8 cellular contexts compared by ENCODE assay signal in genomic region chr5:10145922-10146321, GRCh38.
DNase-seq lines count a peak whose midpoint lies in the region; ATAC-seq and TF ChIP-seq lines count a peak whose summit lies in the region.

No MANE protein-coding gene starts in this region.

- ATAC-seq in activated naive CD4-positive, alpha-beta T cell treated with anti-CD3 and anti-CD28 coated beads, Interleukin-2, amount 50 U/mL, for 72 hours: no peak

- peak; percentile 27 for TF ChIP-seq CTCF in HFF-Myc (IDR thresholded peaks at IDR 0.05; ENCODE audit: low read depth, low read length, missing control alignments)

- no peaks in the 10 kb centered on the region for H3K36me3 Mint-ChIP-seq in activated naive CD4-positive, alpha-beta T cell treated with anti-CD3 and anti-CD28 coated beads, Interleukin-2, amount 50 U/mL, for 72 hours

- no peaks in the 10 kb centered on the region for H3K9me3 Mint-ChIP-seq in activated naive CD4-positive, alpha-beta T cell treated with anti-CD3 and anti-CD28 coated beads, Interleukin-2, amount 50 U/mL, for 72 hours

- no peak overlapping the region for H3K27ac Mint-ChIP-seq in activated naive CD4-positive, alpha-beta T cell treated with anti-CD3 and anti-CD28 coated beads, Interleukin-2, amount 50 U/mL, for 72 hours

- no peak overlapping the region for H3K4me3 ChIP-seq in HFF-Myc (replicated peaks; ENCODE audit: low read depth, low read length)

- DNase-seq in AG20443 (ENCODE audit: low spot score) (peak; percentile 60), HFF-Myc (ENCODE audit: extremely low read depth, low read depth) (peak; percentile 22), RPMI7951 (ENCODE audit: low read depth) (peak; percentile 46), islet precursor cell (peak; percentile 32), GM19238 (ENCODE audit: insufficient read length, low spot score) (no peak), NCI-H2227 (lab: John Stamatoyannopoulos, UW; ENCODE audit: unreplicated experiment) (no peak)
- no peak for DNase-seq in activated naive CD4-positive, alpha-beta T cell treated with anti-CD3 and anti-CD28 coated beads, Interleukin-2, amount 50 U/mL, for 72 hours (ENCODE audit: low spot score in 2 of 2)
- no peak for DNase-seq in stimulated activated naive CD4-positive, alpha-beta T cell treated with Interleukin-2 at 50 U/mL for 16 hours (lab: John Stamatoyannopoulos, UW)

Comparison
In these comparisons a context has a peak if more than half of its experiments do, and no peak if none do; other contexts are left out.
1. DNase-seq: peak in AG20443 (single experiment), HFF-Myc (single experiment), RPMI7951 (single experiment) and islet precursor cell (single experiment); none in GM19238 (single experiment), NCI-H2227 (single experiment), activated naive CD4-positive, alpha-beta T cell treated with anti-CD3 and anti-CD28 coated beads, Interleukin-2, amount 50 U/mL, for 72 hours (0 of 2) and stimulated activated naive CD4-positive, alpha-beta T cell treated with Interleukin-2 at 50 U/mL for 16 hours (single experiment).